ENCODE assay signal across 29 cellular contexts in the genomic region with DNA sequence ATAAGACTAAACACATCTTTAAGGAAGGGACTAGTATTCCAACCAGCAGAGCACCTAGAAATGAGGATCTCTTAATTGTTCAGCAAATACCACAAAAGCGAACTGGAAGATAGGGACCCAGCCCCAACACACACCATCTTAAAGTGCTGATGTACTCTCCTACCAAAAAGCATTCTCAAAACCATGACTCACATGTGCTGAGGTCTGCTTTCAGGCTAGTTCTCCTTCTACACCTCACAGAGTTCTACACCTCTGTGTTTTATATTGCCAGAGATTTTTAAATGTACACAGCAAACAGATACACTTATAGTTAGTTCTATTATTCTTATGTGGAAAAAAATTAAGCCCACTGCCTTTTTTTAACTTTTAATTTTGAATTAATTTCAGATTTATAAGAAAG.
"Had no signal": no experiment of that assay in that cellular context is flagged by ENCODE, and none has a peak within 500 bp of the region (broad histone marks: within the 10 kb centered on the region; RNA-seq: fewer than 3 reads in every experiment).

No MANE protein-coding gene starts in this region.

- H3K4me2 ChIP-seq: neural progenitor cell had no signal

- H3K36me3 ChIP-seq: neural progenitor cell, ovary, right lobe of liver, sigmoid colon, suprapubic skin, tibial artery, transverse colon, upper lobe of right lung, uterus had no signal

- H3K9me3 Mint-ChIP-seq: nephron; neural progenitor cell; stimulated activated memory B cell treated with anti-CD40 and anti-IgM and Interleukin-4, amounts not matched to agents 10 μg/mL and 1 μg/mL and 100 μg/mL, for 72 hours; stimulated activated naive CD8-positive, alpha-beta T cell treated with anti-CD3 and anti-CD28 coated beads, Interleukin-15, amount 100 ng/mL, for 72 hours; type B pancreatic cell had no signal

- H3K79me2 ChIP-seq: parathyroid adenoma had no signal

- DNase-seq: natural killer cell; occipital lobe; ovary; posterior cingulate gyrus; psoas muscle; right cardiac atrium; right lobe of liver; sigmoid colon; small intestine; stimulated activated CD4-positive, alpha-beta T cell treated with anti-CD3 and anti-CD28 coated beads, Interleukin-1b, Interleukin-23, amount 100 ng/mL, for 48 hours; stimulated activated CD4-positive, alpha-beta T cell treated with anti-CD3 and anti-CD28 coated beads, Interleukin-4, amount 100 ng/mL, for 1 hour; stimulated activated CD4-positive, alpha-beta T cell treated with anti-CD3 and anti-CD28 coated beads, Interleukin-4, amount 100 ng/mL, for 4 hours; stimulated activated CD8-positive, alpha-beta memory T cell treated with anti-CD3 and anti-CD28 coated beads, Interleukin-4, amount 100 ng/mL, for 48 hours; stimulated activated naive CD4-positive, alpha-beta T cell; stimulated activated naive CD8-positive, alpha-beta T cell treated with anti-CD3 and anti-CD28 coated beads, Interleukin-15, amount 100 ng/mL, for 72 hours; stimulated activated naive CD8-positive, alpha-beta T cell treated with anti-CD3 and anti-CD28 coated beads, Interleukin-15, Interleukin-2, amounts not matched to agents 100 U/mL and 50 U/mL, for 24 hours; substantia nigra; testis; tibial artery; transverse colon; upper lobe of right lung; uterus had no signal

- H3K27ac Mint-ChIP-seq: natural killer cell; nephron; neural progenitor cell; progenitor cell of endocrine pancreas; stimulated activated memory B cell treated with anti-CD40 and anti-IgM and Interleukin-4, amounts not matched to agents 10 μg/mL and 1 μg/mL and 100 μg/mL, for 72 hours; type B pancreatic cell had no signal

- H3K27me3 Mint-ChIP-seq: progenitor cell of endocrine pancreas; stimulated activated memory B cell treated with anti-CD40 and anti-IgM and Interleukin-4, amounts not matched to agents 10 μg/mL and 1 μg/mL and 100 μg/mL, for 72 hours; stimulated activated naive CD8-positive, alpha-beta T cell treated with anti-CD3 and anti-CD28 coated beads, Interleukin-15, amount 100 ng/mL, for 72 hours; type B pancreatic cell had no signal

- H3K4me3 ChIP-seq: neural progenitor cell, ovary, psoas muscle, right lobe of liver, sigmoid colon, suprapubic skin, testis, tibial artery, transverse colon, upper lobe of right lung, uterus had no signal

- H3K4me3 Mint-ChIP-seq: natural killer cell; nephron; neural progenitor cell; stimulated activated memory B cell treated with anti-CD40 and anti-IgM and Interleukin-4, amounts not matched to agents 10 μg/mL and 1 μg/mL and 100 μg/mL, for 72 hours; stimulated activated naive CD8-positive, alpha-beta T cell treated with anti-CD3 and anti-CD28 coated beads, Interleukin-15, amount 100 ng/mL, for 72 hours; type B pancreatic cell had no signal

- H3K9me3 ChIP-seq: ovary, psoas muscle, right lobe of liver, sigmoid colon, suprapubic skin, testis, tibial artery, transverse colon, upper lobe of right lung, uterus had no signal

- H3K4me1 Mint-ChIP-seq: natural killer cell; stimulated activated memory B cell treated with anti-CD40 and anti-IgM and Interleukin-4, amounts not matched to agents 10 μg/mL and 1 μg/mL and 100 μg/mL, for 72 hours had no signal

- H2AFZ ChIP-seq: neural progenitor cell, parathyroid adenoma had no signal

- H3K9ac ChIP-seq: neural progenitor cell, parathyroid adenoma had no signal

- ATAC-seq: natural killer cell; psoas muscle; right cardiac atrium; stimulated activated memory B cell treated with anti-CD40 and anti-IgM and Interleukin-4, amounts not matched to agents 10 μg/mL and 1 μg/mL and 100 μg/mL, for 72 hours; stimulated activated naive CD8-positive, alpha-beta T cell treated with anti-CD3 and anti-CD28 coated beads, Interleukin-15, amount 100 ng/mL, for 72 hours; stimulated activated naive CD8-positive, alpha-beta T cell treated with anti-CD3 and anti-CD28 coated beads, Interleukin-15, Interleukin-2, amounts not matched to agents 100 U/mL and 50 U/mL, for 24 hours; upper lobe of right lung had no signal

- H3K4me1 ChIP-seq: neural progenitor cell, parathyroid adenoma, psoas muscle, sigmoid colon, tibial artery, transverse colon had no signal

- H3K36me3 Mint-ChIP-seq: natural killer cell; neural progenitor cell; stimulated activated memory B cell treated with anti-CD40 and anti-IgM and Interleukin-4, amounts not matched to agents 10 μg/mL and 1 μg/mL and 100 μg/mL, for 72 hours; type B pancreatic cell had no signal

- H3K27ac ChIP-seq: neural progenitor cell, ovary, parathyroid adenoma, psoas muscle, right lobe of liver, sigmoid colon, suprapubic skin, testis, tibial artery, transverse colon, upper lobe of right lung, uterus had no signal

- H3K27me3 ChIP-seq: neural progenitor cell, ovary, right lobe of liver, sigmoid colon, suprapubic skin, testis, tibial artery, transverse colon, upper lobe of right lung, uterus had no signal
